Comparison of ENCODE assay signal across 1 cellular context in genomic region chr2:11370377-11371098, GRCh38.
TF ChIP-seq lines count a peak whose summit lies in the region.

No MANE protein-coding gene starts in this region.

TF ChIP-seq in K562, 482 proteins besides CTCF, POLR2A, EP300 and RAD21:
- TF ChIP-seq E2F8 (IDR thresholded peaks at IDR 0.05; ENCODE audit: low read depth, partially characterized antibody) (no peak), USF1 (CRISPR knock-in tag; IDR thresholded peaks at IDR 0.05) (peak; percentile 54), BHLHE40 (IDR thresholded peaks at IDR 0.05; ENCODE audit: low read length) (peak; percentile 37; the same call in 1 of the 2 replicates), ZNF197 (CRISPR knock-in tag; IDR thresholded peaks at IDR 0.05; ENCODE audit: low read depth) (no peak), RAD51 (IDR thresholded peaks at IDR 0.05; ENCODE audit: borderline replicate concordance, low read depth) (peak; percentile 27; the same call in 1 of the 2 replicates)
- TF ChIP-seq, protein P1, sequence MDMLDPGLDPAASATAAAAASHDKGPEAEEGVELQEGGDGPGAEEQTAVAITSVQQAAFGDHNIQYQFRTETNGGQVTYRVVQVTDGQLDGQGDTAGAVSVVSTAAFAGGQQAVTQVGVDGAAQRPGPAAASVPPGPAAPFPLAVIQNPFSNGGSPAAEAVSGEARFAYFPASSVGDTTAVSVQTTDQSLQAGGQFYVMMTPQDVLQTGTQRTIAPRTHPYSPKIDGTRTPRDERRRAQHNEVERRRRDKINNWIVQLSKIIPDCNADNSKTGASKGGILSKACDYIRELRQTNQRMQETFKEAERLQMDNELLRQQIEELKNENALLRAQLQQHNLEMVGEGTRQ (CRISPR knock-in tag; IDR thresholded peaks at IDR 0.05): 0 out of 2 replicates have a peak, but pooled peaks have one; percentile 23
